ENCODE assay signal across 11 cellular contexts in the genomic region with DNA sequence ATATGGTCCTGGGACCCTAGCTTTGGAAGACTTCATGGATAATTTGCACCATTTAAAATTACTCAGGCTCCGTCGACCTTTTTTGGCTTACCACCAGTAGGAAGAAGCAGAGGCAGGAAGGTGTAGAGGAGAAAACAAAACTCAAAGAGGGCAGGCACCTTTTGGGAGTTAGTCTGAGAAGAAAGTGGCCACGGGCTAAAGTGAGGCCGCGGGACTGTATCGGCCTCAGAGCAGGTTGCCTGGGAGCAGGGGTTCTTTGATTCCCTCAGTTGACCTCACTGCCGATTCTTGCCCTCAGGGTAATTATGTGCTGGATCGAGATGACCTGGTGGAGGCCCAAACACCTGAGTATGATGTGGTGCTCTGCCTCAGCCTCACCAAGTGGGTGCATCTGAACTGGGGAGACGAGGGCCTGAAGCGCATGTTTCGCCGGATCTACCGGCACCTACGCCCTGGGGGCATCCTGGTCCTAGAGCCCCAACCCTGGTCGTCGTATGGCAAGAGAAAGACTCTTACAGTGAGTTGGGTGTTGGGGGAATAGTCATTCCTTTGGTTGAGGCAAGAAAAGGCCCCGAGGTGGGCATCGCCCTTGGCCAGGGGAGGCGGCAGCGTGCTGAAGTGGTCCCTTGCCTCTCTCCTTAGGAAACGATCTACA. TPM values are rescaled to one million over a fixed set of nuclear protein-coding genes. Genes with fewer than 3 reads are reported as not detected.
DNase-seq lines count a peak whose midpoint lies in the region; TF ChIP-seq lines count a peak whose summit lies in the region.
"Had no signal": no experiment of that assay in that cellular context is flagged by ENCODE, and none has a peak within 500 bp of the region (broad histone marks: within the 10 kb centered on the region; RNA-seq: fewer than 3 reads in every experiment).

No MANE protein-coding gene starts in this region.

- intact Hi-C loops in cardiac septum (cut with DNase I), result no loop called here

- H3K27ac Mint-ChIP-seq in IgD-negative memory B cell, result peak overlapping the region in 2 of 3 donors; percentile 87 to 99
- peak overlapping the region; percentile 99 for H3K27ac Mint-ChIP-seq in nephron progenitor cell

- peaks cover 0 to 4% (median 0%) of the 10 kb centered on the region in 11 experiments; a peak in 5 of 22 replicates for H3K9me3 ChIP-seq in BLaER1 treated with 17β-estradiol and CSF1 and Interleukin-3, amounts not matched to agents 10 nM and 100 nM (replicated peaks in 1 of 11)
- no peaks in the 10 kb centered on the region for H3K9me3 ChIP-seq in adipocyte (ENCODE audit: control insufficient read depth, low read length)
- no peaks in the 10 kb centered on the region for H3K9me3 ChIP-seq in WERI-Rb-1 (ENCODE audit: severe bottlenecking)

- H3K27me3 ChIP-seq in BLaER1 treated with 17β-estradiol and CSF1 and Interleukin-3, amounts not matched to agents 10 nM and 100 nM, result no peaks in the 10 kb centered on the region
- H3K27me3 ChIP-seq in adipocyte (replicated peaks; ENCODE audit: control insufficient read depth, insufficient read depth, low read length), result no peaks in the 10 kb centered on the region
- no peaks in the 10 kb centered on the region for H3K27me3 ChIP-seq in WERI-Rb-1 (ENCODE audit: insufficient read depth, low read depth, severe bottlenecking)

- peak overlapping the region; percentile 32 to 85 (median 56) for H3K4me3 Mint-ChIP-seq in IgD-negative memory B cell
- H3K4me3 Mint-ChIP-seq in nephron progenitor cell, result peak overlapping the region; percentile 88

- H3K9ac ChIP-seq in BLaER1 treated with 17β-estradiol and CSF1 and Interleukin-3, amounts not matched to agents 10 nM and 100 nM, result peak overlapping the region; percentile 94 to 100 (median 99); a peak in 21 of 22 replicates
- H3K9ac ChIP-seq in adipocyte (ENCODE audit: low read length), result peak overlapping the region; percentile 40

- no peak for DNase-seq in adipocyte (ENCODE audit: low read depth)
- no peak for DNase-seq in nephron progenitor cell
- no peak for DNase-seq in WERI-Rb-1
- DNase-seq in retina, result no peak
- DNase-seq in SKM-1 (lab: John Stamatoyannopoulos, UW; ENCODE audit: unreplicated experiment), result no peak
- no peak for DNase-seq in cardiac septum (ENCODE audit: low spot score)
- DNase-seq: effector CD8-positive, alpha-beta T cell; hippocampal formation; stimulated activated CD4-positive, alpha-beta T cell treated with anti-CD3 and anti-CD28 coated beads, Interleukin-1b, Interleukin-23, amount 100 ng/mL, for 48 hours had no signal

- H3K4me1 ChIP-seq in BLaER1 treated with 17β-estradiol and CSF1 and Interleukin-3, amounts not matched to agents 10 nM and 100 nM, result peaks cover 51 to 68% (median 62%) of the 10 kb centered on the region in 10 experiments
- peaks cover 34% of the 10 kb centered on the region for H3K4me1 ChIP-seq in adipocyte (ENCODE audit: control insufficient read depth, insufficient read depth, low read length)

- H3K9me3 Mint-ChIP-seq in IgD-negative memory B cell (no peaks in the 10 kb centered on the region), nephron progenitor cell (peaks cover 6% of the 10 kb centered on the region)

- peaks cover 3% of the 10 kb centered on the region for H3K36me3 Mint-ChIP-seq in IgD-negative memory B cell
- peaks cover 36% of the 10 kb centered on the region for H3K36me3 Mint-ChIP-seq in nephron progenitor cell (ENCODE audit: low read depth)

- peaks cover 18 to 35% (median 32%) of the 10 kb centered on the region in 3 donors for H3K4me1 Mint-ChIP-seq in IgD-negative memory B cell
- peaks cover 52% of the 10 kb centered on the region for H3K4me1 Mint-ChIP-seq in nephron progenitor cell

- peak overlapping the region; percentile 82 to 99 (median 97) for H3K4me2 ChIP-seq in BLaER1 treated with 17β-estradiol and CSF1 and Interleukin-3, amounts not matched to agents 10 nM and 100 nM

- peak overlapping the region in 8 of 10 experiments; percentile 79 to 99 (median 90); a peak in 11 of 20 replicates for H3K4me3 ChIP-seq in BLaER1 treated with 17β-estradiol and CSF1 and Interleukin-3, amounts not matched to agents 10 nM and 100 nM
- H3K4me3 ChIP-seq in adipocyte (ENCODE audit: low read length) (no peak overlapping the region), WERI-Rb-1 (ENCODE audit: low read depth, low read length) (no peak overlapping the region)

- peaks cover 25 to 54% (median 50%) of the 10 kb centered on the region in 11 experiments for H3K36me3 ChIP-seq in BLaER1 treated with 17β-estradiol and CSF1 and Interleukin-3, amounts not matched to agents 10 nM and 100 nM
- H3K36me3 ChIP-seq in adipocyte (ENCODE audit: control insufficient read depth, insufficient read depth, low read length, severe bottlenecking) (peaks cover 30% of the 10 kb centered on the region), WERI-Rb-1 (peaks cover 57% of the 10 kb centered on the region)

- peak overlapping the region in 7 of 11 experiments; percentile 9 to 100 (median 99); a peak in 9 of 22 replicates for H3K27ac ChIP-seq in BLaER1 treated with 17β-estradiol and CSF1 and Interleukin-3, amounts not matched to agents 10 nM and 100 nM
- H3K27ac ChIP-seq in WERI-Rb-1, result no peak overlapping the region

- H3K27me3 Mint-ChIP-seq in IgD-negative memory B cell (peaks cover 6% of the 10 kb centered on the region), nephron progenitor cell (ENCODE audit: low read depth, poor library complexity) (peaks cover 11% of the 10 kb centered on the region)

- TF ChIP-seq CTCF in nephron progenitor cell (IDR thresholded peaks at IDR 0.05), result no peak
- no peak for TF ChIP-seq CTCF in WERI-Rb-1 (IDR thresholded peaks at IDR 0.05; ENCODE audit: low read depth, low read length)

- H4K20me1 ChIP-seq in BLaER1 treated with 17β-estradiol and CSF1 and Interleukin-3, amounts not matched to agents 10 nM and 100 nM, result peaks cover 27 to 65% (median 54%) of the 10 kb centered on the region in 11 experiments; a peak in 21 of 22 replicates

RNA-seq across cellular contexts. Expression of a gene that starts 3.1 kb away (rescaled TPM):
- polyA plus RNA-seq in IgD-negative memory B cell, result 19.8 TPM
- 19.7 TPM for total RNA-seq in cardiac septum

RNA-seq across cellular contexts. Expression of a gene that starts 3.5 kb away (rescaled TPM):
- polyA plus RNA-seq in IgD-negative memory B cell, result 39.3 TPM
- total RNA-seq in cardiac septum, result 15.7 TPM

RNA-seq across cellular contexts. Expression of a gene that starts 4.2 kb away (rescaled TPM):
- 12.1 TPM for polyA plus RNA-seq in IgD-negative memory B cell
- total RNA-seq in cardiac septum, result 3.4 TPM

RNA-seq across cellular contexts. Expression of a gene that starts 31.3 kb away (rescaled TPM):
- polyA plus RNA-seq in IgD-negative memory B cell, result 0.78 TPM
- total RNA-seq in cardiac septum, result 1.1 TPM

RNA-seq across cellular contexts. Expression of a gene that starts 46.3 kb away (rescaled TPM):
- 25.6 TPM for polyA plus RNA-seq in IgD-negative memory B cell
- 35.0 TPM for total RNA-seq in cardiac septum

Comparison
In these comparisons a context has a peak if more than half of its experiments do, and no peak if none do; other contexts are left out.
1. H3K4me3 ChIP-seq: peak in BLaER1 treated with 17β-estradiol and CSF1 and Interleukin-3, amounts not matched to agents 10 nM and 100 nM (8 of 10); none in adipocyte (single experiment) and WERI-Rb-1 (single experiment).